ENCODE assay signal across 12 cellular contexts in the genomic region with DNA sequence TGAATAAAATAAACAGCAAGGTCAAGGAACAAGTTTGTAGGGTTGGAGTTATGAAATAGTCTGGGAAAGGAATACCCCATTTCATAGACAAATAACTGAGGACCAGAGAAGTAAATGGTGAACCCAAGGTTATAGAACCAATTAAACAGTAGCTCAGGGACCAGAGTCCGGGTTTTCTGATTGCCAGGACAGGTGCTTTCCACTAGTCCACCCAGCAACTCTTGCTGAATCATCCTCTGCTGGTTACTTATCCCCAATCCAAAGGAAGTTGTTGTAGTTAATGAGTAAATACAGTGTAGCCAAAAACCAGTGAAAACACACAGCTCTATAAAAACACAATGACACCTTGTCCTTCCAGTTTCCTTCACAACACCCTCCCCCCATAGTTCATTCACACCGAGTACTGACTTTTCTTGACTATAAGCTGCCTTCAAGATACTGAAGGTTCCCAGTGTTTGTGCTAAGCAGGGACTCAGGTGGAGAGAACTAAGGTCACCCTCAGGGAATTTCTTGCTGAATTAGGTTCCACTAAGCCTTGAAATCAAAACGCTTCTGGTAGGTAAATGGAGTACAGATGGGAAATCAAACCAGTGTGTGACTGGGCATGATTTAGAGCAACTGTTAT. TPM values are rescaled to one million over a fixed set of nuclear protein-coding genes. Genes with fewer than 3 reads are reported as not detected.
DNase-seq lines count a peak whose midpoint lies in the region; ATAC-seq lines count a peak whose summit lies in the region.
"Had no signal": no experiment of that assay in that cellular context is flagged by ENCODE, and none has a peak within 500 bp of the region (broad histone marks: within the 10 kb centered on the region; RNA-seq: fewer than 3 reads in every experiment).

No MANE protein-coding gene starts in this region.

- H3K27ac Mint-ChIP-seq in activated naive CD4-positive, alpha-beta T cell treated with anti-CD3 and anti-CD28 coated beads for 36 hours, result no peak overlapping the region
- H3K27ac Mint-ChIP-seq: activated naive CD8-positive, alpha-beta T cell had no signal

- H3K27me3 Mint-ChIP-seq in activated naive CD4-positive, alpha-beta T cell treated with anti-CD3 and anti-CD28 coated beads for 36 hours (ENCODE audit: low read depth), result no peaks in the 10 kb centered on the region
- H3K27me3 Mint-ChIP-seq: activated naive CD8-positive, alpha-beta T cell had no signal

- no peaks in the 10 kb centered on the region for H3K36me3 Mint-ChIP-seq in activated naive CD4-positive, alpha-beta T cell treated with anti-CD3 and anti-CD28 coated beads for 36 hours (ENCODE audit: low read depth)
- H3K36me3 Mint-ChIP-seq: activated naive CD8-positive, alpha-beta T cell had no signal

- intact Hi-C loops in left colon (cut with DNase I, micrococcal nuclease), result no loop called here
- intact Hi-C loops in activated naive CD4-positive, alpha-beta T cell treated with anti-CD3 and anti-CD28 coated beads for 36 hours (cut with micrococcal nuclease), result no loop called here

- H3K9me3 Mint-ChIP-seq in activated naive CD4-positive, alpha-beta T cell treated with anti-CD3 and anti-CD28 coated beads for 36 hours, result no peaks in the 10 kb centered on the region

- CTCF ChIA-PET in activated naive CD4-positive, alpha-beta T cell treated with anti-CD3 and anti-CD28 coated beads for 36 hours (lab: Charles Lee), result no interaction called here

- DNase-seq in left colon (peak; percentile 40 to 78), NCI-H526 treated with DMSO at 0.1 percent for 48 hours (lab: John Stamatoyannopoulos, UW) (no peak), NOMO-1 (lab: John Stamatoyannopoulos, UW; ENCODE audit: unreplicated experiment in 2 of 2) (no peak)
- DNase-seq in activated naive CD4-positive, alpha-beta T cell treated with anti-CD3 and anti-CD28 coated beads for 36 hours, result no peak
- DNase-seq: activated CD4-positive, CD25-positive, alpha-beta regulatory T cell; NCI-H187 treated with DMSO at 0.1 percent for 48 hours had no signal

- no peak overlapping the region for H3K4me3 Mint-ChIP-seq in activated naive CD4-positive, alpha-beta T cell treated with anti-CD3 and anti-CD28 coated beads for 36 hours
- H3K4me3 Mint-ChIP-seq: activated naive CD8-positive, alpha-beta T cell had no signal

- peak; percentile 71 for ATAC-seq in GM18511 (IDR thresholded peaks at IDR 0.05; ENCODE audit: unreplicated experiment)
- peak; percentile 71 for ATAC-seq in GM21786 (IDR thresholded peaks at IDR 0.05; ENCODE audit: unreplicated experiment)
- peak; percentile 43 for ATAC-seq in HG03521 (IDR thresholded peaks at IDR 0.05; ENCODE audit: unreplicated experiment)
- peak; percentile 92 for ATAC-seq in left colon
- ATAC-seq in GM19328 (IDR thresholded peaks at IDR 0.05; ENCODE audit: unreplicated experiment), result no peak

- no peaks in the 10 kb centered on the region for H3K4me1 Mint-ChIP-seq in activated naive CD4-positive, alpha-beta T cell treated with anti-CD3 and anti-CD28 coated beads for 36 hours (ENCODE audit: low read depth)

RNA-seq across cellular contexts. Expression of a gene that starts 0.7 kb away (rescaled TPM):
- 10 to 100 TPM; 41.6 to 48.0 TPM for total RNA-seq in left colon
- total RNA-seq in activated naive CD4-positive, alpha-beta T cell treated with anti-CD3 and anti-CD28 coated beads for 36 hours, result not detected
- total RNA-seq: thoracic aorta had no signal

Comparison
In these comparisons a context has a peak if more than half of its experiments do, and no peak if none do; other contexts are left out.
1. DNase-seq: peak in left colon (2 of 2); none in NCI-H526 treated with DMSO at 0.1 percent for 48 hours (single experiment), NOMO-1 (0 of 2) and activated naive CD4-positive, alpha-beta T cell treated with anti-CD3 and anti-CD28 coated beads for 36 hours (single experiment).
2. RNA of a gene that starts 0.7 kb away (total RNA-seq): 41.6 to 48.0 TPM in left colon; not detected in activated naive CD4-positive, alpha-beta T cell treated with anti-CD3 and anti-CD28 coated beads for 36 hours; every median in the first group is over 10 times any median in the second.